In the genomic region with DNA sequence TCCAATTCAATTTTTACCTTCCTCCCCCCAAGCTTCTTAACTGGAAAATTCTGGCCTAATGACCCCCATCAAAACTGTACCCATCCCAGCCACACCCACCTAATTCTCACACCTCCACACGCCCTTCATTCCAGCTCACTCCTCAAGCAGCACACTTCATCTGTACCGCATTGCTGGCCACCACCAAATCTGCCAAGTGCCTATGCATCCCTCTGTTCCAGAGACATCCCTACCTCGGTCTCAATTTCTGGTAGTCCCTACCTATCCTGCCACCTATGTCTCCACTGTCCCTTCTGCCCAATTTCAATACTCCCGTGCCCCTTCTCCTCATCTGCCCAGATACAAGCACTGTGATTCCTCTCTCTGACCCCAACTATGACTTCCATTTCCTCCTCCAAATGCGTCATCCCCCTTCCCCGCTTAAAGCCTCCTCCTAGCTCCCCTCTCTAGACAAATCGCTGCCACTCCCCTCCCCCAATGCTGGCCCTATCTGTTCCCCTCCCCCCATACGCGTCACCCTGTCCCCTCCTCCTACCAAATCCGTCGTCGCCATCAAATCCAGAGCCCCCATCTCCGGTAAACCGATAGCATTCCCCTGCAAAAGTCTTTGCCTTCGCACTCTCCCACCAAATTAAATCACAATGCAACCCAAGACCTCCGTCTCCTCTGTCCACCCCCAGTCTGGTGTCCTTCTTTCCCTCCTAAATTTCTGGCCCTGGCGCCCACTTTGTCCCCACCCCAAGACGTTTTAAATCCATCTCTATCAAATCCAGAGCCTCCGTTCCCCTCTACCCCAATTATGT, we compare ENCODE assay signal across 8 cellular contexts. TPM values are rescaled to one million over a fixed set of nuclear protein-coding genes. Genes with fewer than 3 reads are reported as not detected.
DNase-seq lines count a peak whose midpoint lies in the region; ATAC-seq and TF ChIP-seq lines count a peak whose summit lies in the region.

No MANE protein-coding gene starts in this region.

- no peak for ATAC-seq in HG02981 (IDR thresholded peaks at IDR 0.05; ENCODE audit: unreplicated experiment)

- H3K27me3 ChIP-seq in SJCRH30 (no peaks in the 10 kb centered on the region), iPS-20b (ENCODE audit: insufficient read depth, low read length) (no peaks in the 10 kb centered on the region)

- H3K27ac ChIP-seq in SJCRH30 (peak overlapping the region; percentile 91), iPS-20b (ENCODE audit: low read length) (peak overlapping the region; percentile 95)

- peak; percentile 22 for DNase-seq in NCI-H2171 treated with DMSO at 0.1 percent for 48 hours (lab: John Stamatoyannopoulos, UW)
- no peak for DNase-seq in NCI-H2171 (lab: John Stamatoyannopoulos, UW)
- peak; percentile 51 to 53 for DNase-seq in SJCRH30
- DNase-seq in astrocyte of the cerebellum (ENCODE audit: low read depth), result peak; percentile 13
- peak in 3 of 4 experiments; percentile 28 to 65 (median 31) for DNase-seq in stimulated activated CD4-positive, alpha-beta T cell treated with anti-CD3 and anti-CD28 coated beads, Interleukin-1b, Interleukin-23, amount 100 ng/mL, for 24 hours (ENCODE audit: low read depth in 4 of 4, low spot score in 1 of 4)
- no peak for DNase-seq in DMS153 (lab: John Stamatoyannopoulos, UW)

- H3K9ac ChIP-seq in iPS-20b (ENCODE audit: low read depth, low read length), result peak overlapping the region; percentile 89

- in situ Hi-C loops in astrocyte of the cerebellum (cut with HindIII; ENCODE audit: low sequenced_read_pairs), result no loop called here

- H3K4me3 ChIP-seq in SJCRH30 (peak overlapping the region; percentile 100), astrocyte of the cerebellum (ENCODE audit: low read depth, low read length) (peak overlapping the region; percentile 95), iPS-20b (ENCODE audit: low read length) (peak overlapping the region; percentile 84)

- H3K9me3 ChIP-seq in SJCRH30 (replicated peaks) (no peaks in the 10 kb centered on the region), iPS-20b (ENCODE audit: insufficient read depth, low read depth, low read length) (no peaks in the 10 kb centered on the region)

- no peak for TF ChIP-seq CTCF in astrocyte of the cerebellum (IDR thresholded peaks at IDR 0.05; ENCODE audit: low read depth, low read length, missing control alignments)

- peaks cover 5% of the 10 kb centered on the region; the same call in 1 of the 2 replicates for H3K4me1 ChIP-seq in SJCRH30
- H3K4me1 ChIP-seq in iPS-20b (ENCODE audit: insufficient read depth, low read length), result peaks cover 14% of the 10 kb centered on the region

- H3K36me3 ChIP-seq in SJCRH30 (no peaks in the 10 kb centered on the region), iPS-20b (ENCODE audit: insufficient read depth, low read depth, low read length) (0 out of 2 replicates have a peak, but pooled peaks cover 4% of the 10 kb centered on the region)

RNA-seq across cellular contexts. Expression of gene MTCH1, which starts 1.2 kb away (rescaled TPM):
- 169 and 173 TPM in 2 replicates for total RNA-seq in SJCRH30 (2014; rRNA removed; shearing (Covaris generic))

RNA-seq across cellular contexts. Expression of gene FGD2, which starts 20.7 kb away (rescaled TPM):
- not detected in 2 replicates for total RNA-seq in SJCRH30 (2014; rRNA removed; shearing (Covaris generic))

RNA-seq across cellular contexts. Expression of gene PI16, which starts 30.2 kb away (rescaled TPM):
- not detected in 2 replicates for total RNA-seq in SJCRH30 (2014; rRNA removed; shearing (Covaris generic))

Comparison
In these comparisons a context has a peak if more than half of its experiments do, and no peak if none do; other contexts are left out.
1. DNase-seq: peak in NCI-H2171 treated with DMSO at 0.1 percent for 48 hours (single experiment), SJCRH30 (2 of 2), astrocyte of the cerebellum (single experiment) and stimulated activated CD4-positive, alpha-beta T cell treated with anti-CD3 and anti-CD28 coated beads, Interleukin-1b, Interleukin-23, amount 100 ng/mL, for 24 hours (3 of 4); none in NCI-H2171 (single experiment) and DMS153 (single experiment).
2. Peak in every context shown above with its lines, with median percentiles within 50 percentile points of each other: H3K4me3 ChIP-seq.